8 cellular contexts compared by ENCODE assay signal in genomic region chr1:155940993-155941844, GRCh38. TPM values are rescaled to one million over a fixed set of nuclear protein-coding genes. Genes with fewer than 3 reads are reported as not detected.
DNase-seq lines count a peak whose midpoint lies in the region; ATAC-seq and TF ChIP-seq lines count a peak whose summit lies in the region.

RXFP4 (plus strand) TSS chr1:155941638; CDS start chr1:155941710, 72 bp downstream.

- H3K36me3 ChIP-seq in subcutaneous abdominal adipose tissue (ENCODE audit: control insufficient read depth in 5 of 5, insufficient read depth in 5 of 5, low read length in 5 of 5): peaks cover 0 to 9% (median 4%) of the 10 kb centered on the region in 5 donors

- peaks cover 3% of the 10 kb centered on the region for H3K36me3 Mint-ChIP-seq in natural killer cell treated with Interleukin-12 subunit alpha and Interleukin-12 subunit beta and Interleukin-15 and Interleukin-18, amount 100 ng/mL, for 72 hours
- peaks cover under 1% of the 10 kb centered on the region for H3K36me3 Mint-ChIP-seq in natural killer cell
- peaks cover 17% of the 10 kb centered on the region for H3K36me3 Mint-ChIP-seq in T-helper 2 cell treated with Interferon-gamma antibody and Interleukin-4, amounts not matched to agents 5 μg/mL and 100 μg/mL, for 36 hours (ENCODE audit: low read depth)

- H3K9me3 ChIP-seq in subcutaneous abdominal adipose tissue (ENCODE audit: control insufficient read depth in 5 of 5, low read length in 5 of 5): no peaks in the 10 kb centered on the region

- ATAC-seq in natural killer cell treated with Interleukin-12 subunit alpha and Interleukin-12 subunit beta and Interleukin-15 and Interleukin-18, amount 100 ng/mL, for 72 hours: peak; percentile 11 to 26
- ATAC-seq in natural killer cell: no peak
- ATAC-seq in left ventricle myocardium superior: peak; percentile 36
- ATAC-seq in GM21515 (IDR thresholded peaks at IDR 0.05; ENCODE audit: unreplicated experiment): no peak

- peaks cover 32 to 39% of the 10 kb centered on the region in 2 donors for H3K4me1 Mint-ChIP-seq in natural killer cell treated with Interleukin-12 subunit alpha and Interleukin-12 subunit beta and Interleukin-15 and Interleukin-18, amount 100 ng/mL, for 72 hours (ENCODE audit: low read depth in 2 of 2)
- H3K4me1 Mint-ChIP-seq in natural killer cell: peaks cover 27 to 39% of the 10 kb centered on the region in 2 donors
- peaks cover 42% of the 10 kb centered on the region for H3K4me1 Mint-ChIP-seq in T-helper 2 cell treated with Interferon-gamma antibody and Interleukin-4, amounts not matched to agents 5 μg/mL and 100 μg/mL, for 36 hours (ENCODE audit: low read depth)

- peak within 1 kb of the TSS; percentile 42 for H3K4me3 Mint-ChIP-seq in natural killer cell treated with Interleukin-12 subunit alpha and Interleukin-12 subunit beta and Interleukin-15 and Interleukin-18, amount 100 ng/mL, for 72 hours
- H3K4me3 Mint-ChIP-seq in natural killer cell: no peak within 1 kb of the TSS
- peak within 1 kb of the TSS; percentile 60 for H3K4me3 Mint-ChIP-seq in T-helper 2 cell treated with Interferon-gamma antibody and Interleukin-4, amounts not matched to agents 5 μg/mL and 100 μg/mL, for 36 hours

- H3K4me3 ChIP-seq in subcutaneous abdominal adipose tissue (ENCODE audit: low read depth in 1 of 5, low read length in 5 of 5): peak within 1 kb of the TSS in 3 of 5 donors; percentile 6 to 17 (median 16)

- no peak for TF ChIP-seq CTCF in natural killer cell (IDR thresholded peaks at IDR 0.05)

- H3K4me1 ChIP-seq in subcutaneous abdominal adipose tissue (ENCODE audit: control insufficient read depth in 5 of 5, insufficient read depth in 5 of 5, low read length in 5 of 5): peaks cover 12 to 68% (median 62%) of the 10 kb centered on the region in 5 donors

- H3K9me3 Mint-ChIP-seq in natural killer cell treated with Interleukin-12 subunit alpha and Interleukin-12 subunit beta and Interleukin-15 and Interleukin-18, amount 100 ng/mL, for 72 hours: no peaks in the 10 kb centered on the region
- no peaks in the 10 kb centered on the region for H3K9me3 Mint-ChIP-seq in natural killer cell
- no peaks in the 10 kb centered on the region for H3K9me3 Mint-ChIP-seq in T-helper 2 cell treated with Interferon-gamma antibody and Interleukin-4, amounts not matched to agents 5 μg/mL and 100 μg/mL, for 36 hours

- no peaks in the 10 kb centered on the region for H3K27me3 ChIP-seq in subcutaneous abdominal adipose tissue (ENCODE audit: control insufficient read depth in 5 of 5, insufficient read depth in 4 of 5, low read length in 5 of 5)

- peak within 1 kb of the TSS; percentile 74 to 82 for H3K27ac Mint-ChIP-seq in natural killer cell treated with Interleukin-12 subunit alpha and Interleukin-12 subunit beta and Interleukin-15 and Interleukin-18, amount 100 ng/mL, for 72 hours
- peak within 1 kb of the TSS in 1 of 2 donors; percentile 40 for H3K27ac Mint-ChIP-seq in natural killer cell
- peak within 1 kb of the TSS; percentile 95 for H3K27ac Mint-ChIP-seq in T-helper 2 cell treated with Interferon-gamma antibody and Interleukin-4, amounts not matched to agents 5 μg/mL and 100 μg/mL, for 36 hours

- H3K27ac ChIP-seq in subcutaneous abdominal adipose tissue (ENCODE audit: low read depth, low read length): peak within 1 kb of the TSS; percentile 69

- intact Hi-C loops in natural killer cell (cut with micrococcal nuclease) (no loop called here), left ventricle myocardium superior (cut with micrococcal nuclease) (loop anchor here (5.0 kb wide), 1 partner anchor 41 kb away; no protein-coding TSS in a partner anchor)

- H3K27me3 Mint-ChIP-seq in natural killer cell treated with Interleukin-12 subunit alpha and Interleukin-12 subunit beta and Interleukin-15 and Interleukin-18, amount 100 ng/mL, for 72 hours: no peaks in the 10 kb centered on the region
- no peaks in the 10 kb centered on the region for H3K27me3 Mint-ChIP-seq in natural killer cell (ENCODE audit: low read depth in 2 of 2)
- no peaks in the 10 kb centered on the region for H3K27me3 Mint-ChIP-seq in T-helper 2 cell treated with Interferon-gamma antibody and Interleukin-4, amounts not matched to agents 5 μg/mL and 100 μg/mL, for 36 hours (ENCODE audit: low read depth)

- peak within 1 kb of the TSS in 2 of 5 donors; percentile 2 to 23 for H3K9ac ChIP-seq in subcutaneous abdominal adipose tissue (ENCODE audit: low read length in 5 of 5)

- no peak for DNase-seq in natural killer cell treated with Interleukin-12 subunit alpha and Interleukin-12 subunit beta and Interleukin-15 and Interleukin-18, amount 100 ng/mL, for 72 hours (ENCODE audit: low spot score)
- DNase-seq in natural killer cell (no peak), left ventricle myocardium superior (no peak), T1000 (lab: John Stamatoyannopoulos, UW) (no peak), middle frontal gyrus (ENCODE audit: extremely low spot score, low spot score) (no peak)
- no peak for DNase-seq in T-helper 2 cell treated with Interferon-gamma antibody and Interleukin-4, amounts not matched to agents 5 μg/mL and 100 μg/mL, for 36 hours (ENCODE audit: low spot score)

RNA-seq across cellular contexts. Expression of gene RXFP4, which starts in this region (rescaled TPM):
- not detected for total RNA-seq in natural killer cell treated with Interleukin-12 subunit alpha and Interleukin-12 subunit beta and Interleukin-15 and Interleukin-18, amount 100 ng/mL, for 72 hours
- total RNA-seq in natural killer cell (not detected), left ventricle myocardium superior (not detected)

Comparison
In these comparisons a context has a peak if more than half of its experiments do, and no peak if none do; other contexts are left out.
1. Peak in ATAC-seq in natural killer cell treated with Interleukin-12 subunit alpha and Interleukin-12 subunit beta and Interleukin-15 and Interleukin-18, amount 100 ng/mL, for 72 hours; RNA of the gene not detected or under 1 TPM.
2. Peak in ATAC-seq in left ventricle myocardium superior; RNA of the gene not detected or under 1 TPM.